In the genomic region with DNA sequence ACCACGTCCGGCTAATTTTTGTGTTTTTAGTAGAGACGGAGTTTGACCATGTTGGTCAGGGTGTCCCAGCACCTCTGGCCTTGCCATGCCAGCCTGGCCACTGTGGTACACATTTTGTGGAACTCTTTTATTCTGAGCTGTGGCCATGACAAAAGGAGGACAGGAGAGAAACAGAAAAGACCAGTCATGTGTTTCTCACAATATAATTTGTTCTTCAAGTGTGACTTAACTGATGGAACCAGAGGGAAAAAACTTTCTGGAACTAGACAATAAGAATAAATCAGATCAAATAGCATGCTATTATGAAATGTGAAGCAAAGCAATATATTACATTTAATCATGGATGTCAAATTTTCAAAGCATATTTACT, we compare ENCODE assay signal across 19 cellular contexts. TPM values are rescaled to one million over a fixed set of nuclear protein-coding genes. Genes with fewer than 3 reads are reported as not detected.
DNase-seq lines count a peak whose midpoint lies in the region; ATAC-seq, FAIRE-seq and TF ChIP-seq lines count a peak whose summit lies in the region.
"Had no signal": no experiment of that assay in that cellular context is flagged by ENCODE, and none has a peak within 500 bp of the region (broad histone marks: within the 10 kb centered on the region; RNA-seq: fewer than 3 reads in every experiment).

No MANE protein-coding gene starts in this region.

- TF ChIP-seq CTCF in neural crest cell (conservative IDR thresholded peaks at IDR 0.05): no peak

- H3K27me3 Mint-ChIP-seq in activated CD4-positive, alpha-beta T cell treated with anti-CD3 and anti-CD28 coated beads, Interleukin-2, amount 10 ng/mL, durations not matched to agents 7 days and 5 days: no peaks in the 10 kb centered on the region
- no peaks in the 10 kb centered on the region for H3K27me3 Mint-ChIP-seq in CD4-positive, alpha-beta memory T cell
- no peaks in the 10 kb centered on the region for H3K27me3 Mint-ChIP-seq in central memory CD8-positive, alpha-beta T cell
- peaks cover 2% of the 10 kb centered on the region for H3K27me3 Mint-ChIP-seq in neural crest cell (ENCODE audit: low read depth)

- no peak overlapping the region for H3K4me3 ChIP-seq in CD4-positive, alpha-beta memory T cell (ENCODE audit: low read length in 2 of 2)
- H3K4me3 ChIP-seq: A549, heart right ventricle, left ventricle myocardium inferior had no signal

- POLR2A ChIA-PET in activated CD4-positive, alpha-beta T cell treated with anti-CD3 and anti-CD28 coated beads, Interleukin-2, amount 10 ng/mL, durations not matched to agents 7 days and 5 days (lab: Charles Lee): no interaction called here
- POLR2A ChIA-PET in CD4-positive, alpha-beta memory T cell (lab: Charles Lee; ENCODE audit: partially characterized antibody): interaction anchor here (0.8 to 17.1 kb wide), 9 partner anchors 8 to 159 kb away, joined by 3 to 263 read pairs (median 5); partner anchors contain the start of gene RNASET2

- ATAC-seq in central memory CD8-positive, alpha-beta T cell (replicated peaks; ENCODE audit: extremely low read depth, poor library complexity, severe bottlenecking): no peak
- no peak for ATAC-seq in HG03175 (IDR thresholded peaks at IDR 0.05; ENCODE audit: unreplicated experiment)
- ATAC-seq: A549, heart right ventricle had no signal

- no peak overlapping the region for H3K27ac ChIP-seq in CD4-positive, alpha-beta memory T cell (ENCODE audit: low read depth, low read length)
- H3K27ac ChIP-seq: A549, C4-2B, left ventricle myocardium inferior had no signal

- H3K9me3 ChIP-seq in CD4-positive, alpha-beta memory T cell (ENCODE audit: control insufficient read depth in 1 of 2, low read length in 2 of 2): no peaks in the 10 kb centered on the region
- H3K9me3 ChIP-seq: A549, left ventricle myocardium inferior had no signal

- no peaks in the 10 kb centered on the region for H3K27me3 ChIP-seq in CD4-positive, alpha-beta memory T cell (ENCODE audit: insufficient read depth, low read length)
- H3K27me3 ChIP-seq: heart right ventricle had no signal

- no peak for FAIRE-seq in RCC 7860 (lab: Jason Lieb, UNC)
- FAIRE-seq: A549 had no signal

- peak overlapping the region; percentile 96 for H3K27ac Mint-ChIP-seq in activated CD4-positive, alpha-beta T cell treated with anti-CD3 and anti-CD28 coated beads, Interleukin-2, amount 10 ng/mL, durations not matched to agents 7 days and 5 days
- peak overlapping the region; percentile 94 to 98 (median 96) for H3K27ac Mint-ChIP-seq in CD4-positive, alpha-beta memory T cell
- peak overlapping the region; percentile 93 for H3K27ac Mint-ChIP-seq in central memory CD8-positive, alpha-beta T cell (ENCODE audit: low read depth)
- no peak overlapping the region for H3K27ac Mint-ChIP-seq in neural crest cell (ENCODE audit: unreplicated experiment)

- peaks cover 37% of the 10 kb centered on the region for H3K4me1 Mint-ChIP-seq in activated CD4-positive, alpha-beta T cell treated with anti-CD3 and anti-CD28 coated beads, Interleukin-2, amount 10 ng/mL, durations not matched to agents 7 days and 5 days
- H3K4me1 Mint-ChIP-seq in CD4-positive, alpha-beta memory T cell: peaks cover 24 to 47% (median 34%) of the 10 kb centered on the region in 4 donors
- peaks cover 39% of the 10 kb centered on the region for H3K4me1 Mint-ChIP-seq in central memory CD8-positive, alpha-beta T cell
- H3K4me1 Mint-ChIP-seq in neural crest cell: peaks cover 28% of the 10 kb centered on the region

- no peak overlapping the region for H3K4me3 Mint-ChIP-seq in activated CD4-positive, alpha-beta T cell treated with anti-CD3 and anti-CD28 coated beads, Interleukin-2, amount 10 ng/mL, durations not matched to agents 7 days and 5 days
- H3K4me3 Mint-ChIP-seq in CD4-positive, alpha-beta memory T cell: peak overlapping the region in 5 of 8 donors; percentile 4 to 100 (median 92)
- no peak overlapping the region for H3K4me3 Mint-ChIP-seq in central memory CD8-positive, alpha-beta T cell
- H3K4me3 Mint-ChIP-seq in neural crest cell: peak overlapping the region; percentile 68

- H3K36me3 ChIP-seq in CD4-positive, alpha-beta memory T cell (ENCODE audit: insufficient read depth, low read length): no peaks in the 10 kb centered on the region
- H3K36me3 ChIP-seq: heart right ventricle, left ventricle myocardium inferior had no signal

- H3K9me3 Mint-ChIP-seq in activated CD4-positive, alpha-beta T cell treated with anti-CD3 and anti-CD28 coated beads, Interleukin-2, amount 10 ng/mL, durations not matched to agents 7 days and 5 days: peaks cover 10% of the 10 kb centered on the region
- peaks cover 0 to 18% (median 7%) of the 10 kb centered on the region in 8 donors for H3K9me3 Mint-ChIP-seq in CD4-positive, alpha-beta memory T cell
- no peaks in the 10 kb centered on the region for H3K9me3 Mint-ChIP-seq in central memory CD8-positive, alpha-beta T cell
- H3K9me3 Mint-ChIP-seq in neural crest cell: peaks cover 7% of the 10 kb centered on the region

- DNase-seq in activated CD4-positive, alpha-beta T cell treated with anti-CD3 and anti-CD28 coated beads, Interleukin-2, amount 10 ng/mL, durations not matched to agents 7 days and 5 days: no peak
- DNase-seq in activated CD4-positive, alpha-beta T cell treated with anti-CD3 and anti-CD28 coated beads for 48 hours: no peak
- DNase-seq in CD4-positive, alpha-beta memory T cell: no peak
- no peak for DNase-seq in central memory CD8-positive, alpha-beta T cell (ENCODE audit: low spot score in 2 of 2)
- no peak for DNase-seq in neural crest cell (ENCODE audit: low read depth, low spot score)
- DNase-seq in RCC 7860 (ENCODE audit: low spot score): no peak
- DNase-seq in NK-92 (lab: John Stamatoyannopoulos, UW; ENCODE audit: unreplicated experiment): no peak
- DNase-seq: activated CD4-positive, alpha-beta T cell treated with anti-CD3 and anti-CD28 coated beads, Interleukin-2, amount 50 U/mL, for 48 hours; amniotic stem cell; DMS53; GF-D8; heart right ventricle; left ventricle myocardium inferior; NCI-H1105 treated with DMSO at 0.1 percent for 48 hours; NCI-H446 treated with DMSO at 0.1 percent for 48 hours; RPMI8226 had no signal

- CTCF ChIA-PET in activated CD4-positive, alpha-beta T cell treated with anti-CD3 and anti-CD28 coated beads, Interleukin-2, amount 10 ng/mL, durations not matched to agents 7 days and 5 days (lab: Charles Lee): interaction anchor here (0.7 to 2.5 kb wide), 3 partner anchors 9 to 29 kb away, joined by 3 to 9 read pairs (median 3); no protein-coding TSS in a partner anchor
- CTCF ChIA-PET in CD4-positive, alpha-beta memory T cell (lab: Charles Lee; ENCODE audit: partially characterized antibody): interaction anchor here (1.6 to 2.6 kb wide), 3 partner anchors 9 to 28 kb away, joined by 5 to 41 read pairs (median 10); no protein-coding TSS in a partner anchor

- intact Hi-C loops in CD4-positive, alpha-beta memory T cell (cut with micrococcal nuclease): no loop called here

- peaks cover 35% of the 10 kb centered on the region for H3K4me1 ChIP-seq in CD4-positive, alpha-beta memory T cell (ENCODE audit: insufficient read depth, low read length)
- H3K4me1 ChIP-seq: A549 had no signal

- H3K36me3 Mint-ChIP-seq in activated CD4-positive, alpha-beta T cell treated with anti-CD3 and anti-CD28 coated beads, Interleukin-2, amount 10 ng/mL, durations not matched to agents 7 days and 5 days (ENCODE audit: low read depth): peaks cover 12% of the 10 kb centered on the region
- peaks cover 4 to 9% of the 10 kb centered on the region in 2 donors for H3K36me3 Mint-ChIP-seq in CD4-positive, alpha-beta memory T cell
- H3K36me3 Mint-ChIP-seq in central memory CD8-positive, alpha-beta T cell (ENCODE audit: insufficient read depth): peaks cover 10% of the 10 kb centered on the region
- peaks cover 15% of the 10 kb centered on the region for H3K36me3 Mint-ChIP-seq in neural crest cell (ENCODE audit: low read depth)

RNA-seq across cellular contexts. Expression of gene RNASET2, which starts 4.2 kb away (rescaled TPM):
- 100 to 1,000 TPM in 1 of 2 experiments, 10 to 100 TPM in 1; 84.3 to 101 TPM for total RNA-seq in activated CD4-positive, alpha-beta T cell treated with anti-CD3 and anti-CD28 coated beads, Interleukin-2, amount 10 ng/mL, durations not matched to agents 7 days and 5 days
- total RNA-seq in CD4-positive, alpha-beta memory T cell: 100 to 1,000 TPM; 296 to 306 TPM
- polyA plus RNA-seq in CD4-positive, alpha-beta memory T cell: 100 to 1,000 TPM; 544 to 586 TPM
- total RNA-seq in neural crest cell: 15.3 and 17.7 TPM in 2 replicates

RNA-seq across cellular contexts. Expression of gene CEP43, which starts 38.6 kb away (rescaled TPM):
- total RNA-seq in activated CD4-positive, alpha-beta T cell treated with anti-CD3 and anti-CD28 coated beads, Interleukin-2, amount 10 ng/mL, durations not matched to agents 7 days and 5 days: 10 to 100 TPM; 20.9 to 23.5 TPM
- 10 to 100 TPM; 19.5 to 24.9 TPM for total RNA-seq in CD4-positive, alpha-beta memory T cell
- polyA plus RNA-seq in CD4-positive, alpha-beta memory T cell: 1 to 10 TPM; 4.1 to 4.4 TPM
- 36.5 and 42.2 TPM in 2 replicates for total RNA-seq in neural crest cell

Comparison
In these comparisons a context has a peak if more than half of its experiments do, and no peak if none do; other contexts are left out.
1. H3K4me3 Mint-ChIP-seq: peak in CD4-positive, alpha-beta memory T cell (5 of 8) and neural crest cell (single experiment); none in activated CD4-positive, alpha-beta T cell treated with anti-CD3 and anti-CD28 coated beads, Interleukin-2, amount 10 ng/mL, durations not matched to agents 7 days and 5 days (single experiment) and central memory CD8-positive, alpha-beta T cell (single experiment).